ENCODE assay signal across 1 cellular context in the genomic region with DNA sequence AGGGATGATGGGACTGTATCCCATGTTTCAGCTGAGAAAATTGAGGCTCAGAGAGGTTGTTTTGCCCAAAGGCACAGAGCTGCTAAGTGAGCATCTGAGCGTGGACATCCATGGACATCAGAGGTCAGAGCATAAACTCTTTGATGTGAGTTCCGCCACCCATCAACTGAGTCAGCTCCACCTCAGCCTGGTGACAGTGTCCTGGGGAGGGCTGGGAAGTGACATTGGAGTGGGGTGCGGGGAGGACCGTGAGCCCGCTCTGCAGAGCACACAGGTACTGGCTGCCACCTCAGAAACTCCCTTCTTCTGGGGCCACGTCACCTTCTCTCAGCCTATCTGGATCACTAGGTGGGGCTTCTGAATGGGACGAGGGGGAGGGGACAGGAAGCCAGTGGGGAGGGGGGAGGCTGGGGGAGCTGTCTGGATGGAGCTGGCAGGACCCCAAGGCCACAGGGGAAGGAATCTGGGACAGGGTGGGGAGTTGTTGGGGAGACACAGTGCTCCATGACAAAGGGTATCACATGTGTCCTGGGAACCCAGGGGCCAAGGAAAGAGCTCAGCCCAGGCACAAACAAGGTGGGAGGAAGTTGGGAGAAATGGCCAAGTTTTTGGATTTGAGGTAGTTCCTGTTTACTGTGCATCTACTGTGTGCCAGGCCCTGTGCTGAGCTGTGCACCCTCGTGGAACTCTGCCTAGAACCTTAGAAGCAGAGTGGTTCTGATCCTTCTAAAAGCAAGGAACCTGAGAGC.
TF ChIP-seq lines count a peak whose summit lies in the region.

No MANE protein-coding gene starts in this region.

TF ChIP-seq in GM12878, 131 proteins besides CTCF, POLR2A, EP300 and RAD21 (continued from another document):
- no peak for TF ChIP-seq NKRF (conservative IDR thresholded peaks at IDR 0.05)
